In genomic region chr14:88851587-88851986, GRCh38 we compare ENCODE assay signal across 35 cellular contexts.
"Had no signal": no experiment of that assay in that cellular context is flagged by ENCODE, and none has a peak within 500 bp of the region (broad histone marks: within the 10 kb centered on the region; RNA-seq: fewer than 3 reads in every experiment).

No MANE protein-coding gene starts in this region.

- ATAC-seq: activated CD4-positive, alpha-beta T cell treated with anti-CD3 and anti-CD28 coated beads for 36 hours; activated CD4-positive, CD25-positive, alpha-beta regulatory T cell treated with anti-CD3 and anti-CD28 coated beads, Interleukin-2, amount 50 U/mL, for 24 hours; activated naive CD4-positive, alpha-beta T cell treated with anti-CD3 and anti-CD28 coated beads, Interleukin-2, amount 50 U/mL, for 72 hours; activated T-cell treated with anti-CD3 and anti-CD28 coated beads, Interleukin-2, amount 50 U/mL, for 4 hours; Right ventricle myocardium inferior had no signal

- H2AFZ ChIP-seq: PC-9 had no signal

- H3K4me1 Mint-ChIP-seq: activated CD4-positive, alpha-beta T cell treated with anti-CD3 and anti-CD28 coated beads for 36 hours; activated CD4-positive, alpha-beta T cell treated with anti-CD3 and anti-CD28 coated beads, Interleukin-2, amount 10 ng/mL, durations not matched to agents 7 days and 5 days had no signal

- H3K27me3 Mint-ChIP-seq: activated CD4-positive, alpha-beta memory T cell treated with anti-CD3 and anti-CD28 coated beads for 36 hours; activated CD4-positive, alpha-beta T cell treated with anti-CD3 and anti-CD28 coated beads for 36 hours; activated CD4-positive, alpha-beta T cell treated with anti-CD3 and anti-CD28 coated beads, Interleukin-2, amount 10 ng/mL, durations not matched to agents 7 days and 5 days had no signal

- H3K27ac ChIP-seq: brain microvascular endothelial cell, PC-9, RWPE1 had no signal

- H3K27me3 ChIP-seq: brain microvascular endothelial cell had no signal

- H3K4me3 Mint-ChIP-seq: activated CD4-positive, alpha-beta memory T cell treated with anti-CD3 and anti-CD28 coated beads for 36 hours; activated CD4-positive, alpha-beta T cell treated with anti-CD3 and anti-CD28 coated beads for 36 hours; activated CD4-positive, alpha-beta T cell treated with anti-CD3 and anti-CD28 coated beads, Interleukin-2, amount 10 ng/mL, durations not matched to agents 7 days and 5 days; activated naive CD4-positive, alpha-beta T cell treated with anti-CD3 and anti-CD28 coated beads for 36 hours; activated T-cell treated with anti-CD3 and anti-CD28 coated beads, Interleukin-2, amount 50 U/mL, for 4 hours; activated T-helper 1 cell treated with anti-CD3 and anti-CD28 coated beads, Interleukin-12 subunit alpha, Interleukin-12 subunit beta, Interleukin-2, Interleukin-4 antibody, amounts not matched to agents 30 ng/mL and 10 ng/mL and 1 ng/mL, durations not matched to agents 14 hours and 24 hours and 36 hours; T-helper 1 cell treated with Interleukin-12 subunit alpha and Interleukin-12 subunit beta and Interleukin-4 antibody, amounts not matched to agents 30 μg/mL and 1 μg/mL, for 36 hours; T-helper 2 cell treated with Interferon-gamma antibody and Interleukin-4, amounts not matched to agents 5 μg/mL and 100 μg/mL, for 36 hours had no signal

- H3K9me3 Mint-ChIP-seq: activated CD4-positive, alpha-beta memory T cell treated with anti-CD3 and anti-CD28 coated beads for 36 hours; activated CD4-positive, alpha-beta T cell treated with anti-CD3 and anti-CD28 coated beads, Interleukin-2, amount 10 ng/mL, durations not matched to agents 7 days and 5 days; activated naive CD4-positive, alpha-beta T cell treated with anti-CD3 and anti-CD28 coated beads for 36 hours; activated naive CD4-positive, alpha-beta T cell treated with anti-CD3 and anti-CD28 coated beads, Interleukin-2, amount 50 U/mL, for 72 hours; activated T-cell treated with anti-CD3 and anti-CD28 coated beads, Interleukin-2, amount 50 U/mL, for 4 hours; activated T-helper 1 cell treated with anti-CD3 and anti-CD28 coated beads, Interleukin-12 subunit alpha, Interleukin-12 subunit beta, Interleukin-2, Interleukin-4 antibody, amounts not matched to agents 30 ng/mL and 10 ng/mL and 1 ng/mL, durations not matched to agents 14 hours and 24 hours and 36 hours; T-helper 1 cell treated with Interleukin-12 subunit alpha and Interleukin-12 subunit beta and Interleukin-4 antibody, amounts not matched to agents 30 μg/mL and 1 μg/mL, for 36 hours; T-helper 2 cell treated with Interferon-gamma antibody and Interleukin-4, amounts not matched to agents 5 μg/mL and 100 μg/mL, for 36 hours had no signal

- H3K36me3 Mint-ChIP-seq: activated CD4-positive, alpha-beta memory T cell treated with anti-CD3 and anti-CD28 coated beads for 36 hours; activated naive CD4-positive, alpha-beta T cell treated with anti-CD3 and anti-CD28 coated beads, Interleukin-2, amount 50 U/mL, for 72 hours had no signal

- H3K4me3 ChIP-seq: PC-9 had no signal

- H3K4me2 ChIP-seq: PC-9 had no signal

- FAIRE-seq: RCC 7860, TTC549 had no signal

- H3K36me3 ChIP-seq: brain microvascular endothelial cell had no signal

- DNase-seq: activated CD4-positive, alpha-beta memory T cell treated with anti-CD3 and anti-CD28 coated beads for 36 hours; activated CD4-positive, alpha-beta T cell treated with anti-CD3 and anti-CD28 coated beads for 36 hours; activated CD4-positive, alpha-beta T cell treated with anti-CD3 and anti-CD28 coated beads, Interleukin-2, amount 10 ng/mL, durations not matched to agents 7 days and 5 days; activated CD8-positive, alpha-beta memory T cell treated with anti-CD3 and anti-CD28 coated beads, Interleukin-2, amount 50 U/mL, for 4 hours; activated gamma-delta T cell treated with Interleukin-2 at 50 U/mL for 16 hours; activated naive CD4-positive, alpha-beta T cell treated with anti-CD3 and anti-CD28 coated beads for 36 hours; activated T-cell treated with anti-CD3 and anti-CD28 coated beads for 4 hours; activated T-cell treated with anti-CD3 and anti-CD28 coated beads, Interleukin-2, amount 50 U/mL, for 4 hours; anterior cingulate cortex; brain microvascular endothelial cell; central memory CD4-positive, alpha-beta T cell; Karpas-422; KBM-7; NCI-H1048; NCI-H1105 treated with DMSO at 0.1 percent for 48 hours; NCI-H1436; NCI-H1694; NCI-H1930; NCI-H2081 treated with DMSO at 0.1 percent for 48 hours; NCI-H2171; NCI-H510A; NCI-H526; NCI-H748 treated with DMSO at 0.1 percent for 48 hours; NK-92 treated with Interleukin-12 subunit alpha and Interleukin-12 subunit beta, amount 100 ng/mL, for 24 hours; PC-9; SIG-M5 had no signal

- H3K27ac Mint-ChIP-seq: activated CD4-positive, alpha-beta memory T cell treated with anti-CD3 and anti-CD28 coated beads for 36 hours; activated CD4-positive, alpha-beta T cell treated with anti-CD3 and anti-CD28 coated beads for 36 hours; activated CD4-positive, alpha-beta T cell treated with anti-CD3 and anti-CD28 coated beads, Interleukin-2, amount 10 ng/mL, durations not matched to agents 7 days and 5 days; activated naive CD4-positive, alpha-beta T cell treated with anti-CD3 and anti-CD28 coated beads for 36 hours; activated naive CD4-positive, alpha-beta T cell treated with anti-CD3 and anti-CD28 coated beads, Interleukin-2, amount 50 U/mL, for 72 hours; activated T-helper 1 cell treated with anti-CD3 and anti-CD28 coated beads, Interleukin-12 subunit alpha, Interleukin-12 subunit beta, Interleukin-2, Interleukin-4 antibody, amounts not matched to agents 30 ng/mL and 10 ng/mL and 1 ng/mL, durations not matched to agents 14 hours and 24 hours and 36 hours; T-helper 1 cell treated with Interleukin-12 subunit alpha and Interleukin-12 subunit beta and Interleukin-4 antibody, amounts not matched to agents 30 μg/mL and 1 μg/mL, for 36 hours; T-helper 2 cell treated with Interferon-gamma antibody and Interleukin-4, amounts not matched to agents 5 μg/mL and 100 μg/mL, for 36 hours had no signal
